In the genomic region with DNA sequence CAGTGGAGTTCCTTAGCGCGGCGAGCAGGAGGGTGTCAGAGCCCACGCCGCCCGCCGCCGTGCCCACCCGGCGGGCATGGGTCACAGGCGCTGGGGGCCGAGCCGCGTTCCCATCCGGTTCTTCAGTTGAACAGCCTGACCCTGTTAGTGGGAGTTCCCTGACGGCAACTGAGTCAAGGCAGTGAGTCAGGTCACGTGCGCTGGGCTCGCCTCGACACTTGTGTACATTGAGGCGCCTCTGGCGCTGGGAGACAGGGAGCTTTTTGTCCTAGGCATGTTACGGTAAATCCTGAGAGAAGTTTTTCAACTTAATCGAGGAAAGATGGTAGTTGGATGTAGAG, we compare ENCODE assay signal across 8 cellular contexts. TPM values are rescaled to one million over a fixed set of nuclear protein-coding genes. Genes with fewer than 3 reads are reported as not detected.
A peak's percentile ranks its signal among the peaks of the same experiment; 100 is the strongest.
DNase-seq lines count a peak whose midpoint lies in the region; ATAC-seq, FAIRE-seq and TF ChIP-seq lines count a peak whose summit lies in the region.

No MANE protein-coding gene starts in this region.

- TF ChIP-seq CTCF in GM12865 (IDR thresholded peaks at IDR 0.05; ENCODE audit: insufficient read depth, low read depth, low read length, missing control alignments) (no peak), hepatocyte (IDR thresholded peaks at IDR 0.05; ENCODE audit: poor library complexity) (no peak), GM10266 (IDR thresholded peaks at IDR 0.05; ENCODE audit: control insufficient read depth, insufficient read depth, low read depth, missing control alignments) (no peak)

- 2% methylated on average over 24 of the region's 24 CpGs for WGBS in hepatocyte (ENCODE audit: low lambda C conversion rate, missing lambda C conversion rate)

- peak overlapping the region; percentile 92 for H3K4me2 ChIP-seq in hepatocyte

- peaks cover 54% of the 10 kb centered on the region for H4K20me1 ChIP-seq in hepatocyte (ENCODE audit: insufficient read depth, poor library complexity, severe bottlenecking)

- peaks cover 9% of the 10 kb centered on the region for H3K4me1 ChIP-seq in hepatocyte (ENCODE audit: insufficient read depth)

- DNase-seq in GM12865 (ENCODE audit: low read depth), result peak; percentile 28
- DNase-seq in T-helper 17 cell, result peak; percentile 10 to 33 (median 27)
- peak; percentile 68 for DNase-seq in astrocyte of the hippocampus (ENCODE audit: low read depth, low spot score)
- peak; percentile 87 for DNase-seq in hepatocyte (ENCODE audit: low spot score)
- peak; percentile 48 for DNase-seq in putamen (ENCODE audit: low spot score)
- no peak for DNase-seq in HTR-8/SVneo (ENCODE audit: insufficient read length, low spot score)
- DNase-seq in GM10266 (ENCODE audit: extremely low spot score), result no peak

- peaks cover 39% of the 10 kb centered on the region for H3K4me1 Mint-ChIP-seq in T-helper 17 cell

- no peaks in the 10 kb centered on the region for H3K9me2 ChIP-seq in hepatocyte (replicated peaks; ENCODE audit: insufficient read depth)

- H3K27me3 ChIP-seq in hepatocyte, result no peaks in the 10 kb centered on the region

- H3K36me3 ChIP-seq in hepatocyte (replicated peaks; ENCODE audit: insufficient read depth, low read depth), result no peaks in the 10 kb centered on the region

- H3K9me3 ChIP-seq in T-helper 17 cell (ENCODE audit: control insufficient read depth, low read length, poor library complexity, severe bottlenecking) (no peaks in the 10 kb centered on the region), hepatocyte (ENCODE audit: low read depth) (no peaks in the 10 kb centered on the region)

- peaks cover 2% of the 10 kb centered on the region for H3K36me3 Mint-ChIP-seq in T-helper 17 cell (ENCODE audit: low read depth)

- peak overlapping the region; percentile 98 for H3K4me3 Mint-ChIP-seq in T-helper 17 cell

- peak overlapping the region; percentile 90 for H3K27ac Mint-ChIP-seq in T-helper 17 cell

- peak overlapping the region; percentile 99 for H3K27ac ChIP-seq in hepatocyte

- no peak overlapping the region for H2AFZ ChIP-seq in hepatocyte

- H3K27me3 Mint-ChIP-seq in T-helper 17 cell, result peaks cover 5% of the 10 kb centered on the region

- no peak for FAIRE-seq in HTR-8/SVneo (lab: Jason Lieb, UNC)

- ATAC-seq in HG03103 (IDR thresholded peaks at IDR 0.05; ENCODE audit: low read depth, unreplicated experiment), result peak; percentile 9
- ATAC-seq in T-helper 17 cell, result peak; percentile 11

- H3K4me3 ChIP-seq in GM12865 (ENCODE audit: low read depth, low read length) (peak overlapping the region; percentile 92), hepatocyte (peak overlapping the region; percentile 93)

- peaks cover 56% of the 10 kb centered on the region for H3K79me2 ChIP-seq in hepatocyte

RNA-seq across cellular contexts. Expression of gene RAB7A, which starts 0.7 kb away (rescaled TPM):
- total RNA-seq in T-helper 17 cell (100 to 1,000 TPM; 145 to 166 TPM), hepatocyte (108 and 151 TPM in 2 replicates)
- polyA plus RNA-seq in hepatocyte, result 249 and 269 TPM in 2 replicates

Comparison
In these comparisons a context has a peak if more than half of its experiments do, and no peak if none do; other contexts are left out.
1. DNase-seq: peak in GM12865 (single experiment), T-helper 17 cell (3 of 3), astrocyte of the hippocampus (single experiment), hepatocyte (single experiment) and putamen (single experiment); none in HTR-8/SVneo (single experiment) and GM10266 (single experiment).